Comparison of ENCODE assay signal across 10 cellular contexts in the genomic region with DNA sequence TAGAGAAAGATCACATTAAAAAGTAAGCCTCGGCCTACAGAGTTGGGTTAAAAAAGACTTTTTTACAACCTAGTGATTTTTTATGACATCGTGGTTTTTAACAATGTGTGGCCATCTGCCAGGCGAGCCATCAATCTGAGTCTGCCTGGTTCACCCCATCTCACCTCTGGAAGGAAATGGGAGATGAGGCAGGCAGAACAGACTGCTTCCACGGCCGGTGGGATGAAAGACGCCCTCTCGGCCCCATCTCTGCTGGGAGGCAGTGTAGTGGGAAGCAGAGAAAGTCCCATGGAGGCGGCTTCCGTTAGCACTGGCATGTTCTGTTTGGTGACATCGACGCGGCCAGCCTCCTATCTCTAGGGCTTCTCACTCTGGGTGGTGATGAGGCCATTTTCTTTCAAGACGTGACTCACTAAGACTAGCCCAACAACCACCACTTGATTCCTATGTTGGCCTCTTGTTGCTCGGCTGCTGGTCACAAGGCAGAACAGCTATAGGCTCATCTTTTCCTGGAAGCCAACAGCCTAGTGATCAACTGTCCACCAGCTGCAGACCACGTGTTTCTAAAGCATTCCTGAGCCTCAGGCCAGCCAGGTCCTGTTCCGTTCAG.
DNase-seq lines count a peak whose midpoint lies in the region; ATAC-seq and TF ChIP-seq lines count a peak whose summit lies in the region.
"Had no signal": no experiment of that assay in that cellular context is flagged by ENCODE, and none has a peak within 500 bp of the region (broad histone marks: within the 10 kb centered on the region; RNA-seq: fewer than 3 reads in every experiment).

No MANE protein-coding gene starts in this region.

- H3K4me3 ChIP-seq in lower lobe of right lung: no peak overlapping the region

- no peak overlapping the region for H3K4me3 Mint-ChIP-seq in central memory CD8-positive, alpha-beta T cell
- peak overlapping the region; percentile 39 for H3K4me3 Mint-ChIP-seq in type B pancreatic cell
- no peak overlapping the region for H3K4me3 Mint-ChIP-seq in activated CD4-positive, alpha-beta T cell treated with anti-CD3 and anti-CD28 coated beads, Interleukin-2, amount 10 ng/mL, durations not matched to agents 24 days and 14 days

- H3K9me3 ChIP-seq in lower lobe of right lung: no peaks in the 10 kb centered on the region

- H3K27ac ChIP-seq in lower lobe of right lung: peak overlapping the region; percentile 34
- H3K27ac ChIP-seq: 22Rv1 had no signal

- no peak for ATAC-seq in central memory CD8-positive, alpha-beta T cell (replicated peaks; ENCODE audit: extremely low read depth, poor library complexity, severe bottlenecking)
- ATAC-seq in lower lobe of right lung (peak in 1 of 2 donors; percentile 44), GM18873 (IDR thresholded peaks at IDR 0.05; ENCODE audit: low FRiP score, unreplicated experiment) (no peak), GM18858 (IDR thresholded peaks at IDR 0.05; ENCODE audit: unreplicated experiment) (no peak)

- intact Hi-C loops in lower lobe of right lung (cut with DNase I): no loop called here
- intact Hi-C loops in activated CD4-positive, alpha-beta T cell treated with anti-CD3 and anti-CD28 coated beads, Interleukin-2, amount 10 ng/mL, durations not matched to agents 24 days and 14 days (cut with micrococcal nuclease): no loop called here

- no peaks in the 10 kb centered on the region for H3K9me3 Mint-ChIP-seq in central memory CD8-positive, alpha-beta T cell
- H3K9me3 Mint-ChIP-seq in type B pancreatic cell: no peaks in the 10 kb centered on the region
- H3K9me3 Mint-ChIP-seq in activated CD4-positive, alpha-beta T cell treated with anti-CD3 and anti-CD28 coated beads, Interleukin-2, amount 10 ng/mL, durations not matched to agents 24 days and 14 days: no peaks in the 10 kb centered on the region

- H3K27me3 ChIP-seq in lower lobe of right lung (ENCODE audit: low read depth): no peaks in the 10 kb centered on the region

- TF ChIP-seq CTCF in lower lobe of right lung (IDR thresholded peaks at IDR 0.05) (no peak), type B pancreatic cell (conservative IDR thresholded peaks at IDR 0.05) (no peak)

- no peaks in the 10 kb centered on the region for H3K36me3 Mint-ChIP-seq in central memory CD8-positive, alpha-beta T cell (ENCODE audit: insufficient read depth)
- peaks cover 5% of the 10 kb centered on the region for H3K36me3 Mint-ChIP-seq in type B pancreatic cell
- H3K36me3 Mint-ChIP-seq in activated CD4-positive, alpha-beta T cell treated with anti-CD3 and anti-CD28 coated beads, Interleukin-2, amount 10 ng/mL, durations not matched to agents 24 days and 14 days (ENCODE audit: low read depth): no peaks in the 10 kb centered on the region

- peaks cover 10% of the 10 kb centered on the region for H3K4me1 Mint-ChIP-seq in central memory CD8-positive, alpha-beta T cell
- peaks cover 75% of the 10 kb centered on the region for H3K4me1 Mint-ChIP-seq in type B pancreatic cell (ENCODE audit: unreplicated experiment)
- no peaks in the 10 kb centered on the region for H3K4me1 Mint-ChIP-seq in activated CD4-positive, alpha-beta T cell treated with anti-CD3 and anti-CD28 coated beads, Interleukin-2, amount 10 ng/mL, durations not matched to agents 24 days and 14 days

- H3K27ac Mint-ChIP-seq in central memory CD8-positive, alpha-beta T cell (ENCODE audit: low read depth): peak overlapping the region; percentile 22
- peak overlapping the region; percentile 80 for H3K27ac Mint-ChIP-seq in type B pancreatic cell
- no peak overlapping the region for H3K27ac Mint-ChIP-seq in activated CD4-positive, alpha-beta T cell treated with anti-CD3 and anti-CD28 coated beads, Interleukin-2, amount 10 ng/mL, durations not matched to agents 24 days and 14 days

- no peaks in the 10 kb centered on the region for H3K27me3 Mint-ChIP-seq in central memory CD8-positive, alpha-beta T cell
- H3K27me3 Mint-ChIP-seq in type B pancreatic cell: no peaks in the 10 kb centered on the region
- H3K27me3 Mint-ChIP-seq in activated CD4-positive, alpha-beta T cell treated with anti-CD3 and anti-CD28 coated beads, Interleukin-2, amount 10 ng/mL, durations not matched to agents 24 days and 14 days: peaks cover 2% of the 10 kb centered on the region

- peak; percentile 58 for DNase-seq in DMS 273 (lab: John Stamatoyannopoulos, UW; ENCODE audit: unreplicated experiment)
- no peak for DNase-seq in DMS 273 treated with DMSO at 0.1 percent for 48 hours (lab: John Stamatoyannopoulos, UW)
- DNase-seq in central memory CD8-positive, alpha-beta T cell (ENCODE audit: low spot score in 2 of 2): no peak
- no peak for DNase-seq in lower lobe of right lung
- DNase-seq in type B pancreatic cell (ENCODE audit: extremely low spot score, unreplicated experiment): no peak
- no peak for DNase-seq in activated CD4-positive, alpha-beta T cell treated with anti-CD3 and anti-CD28 coated beads, Interleukin-2, amount 10 ng/mL, durations not matched to agents 24 days and 14 days
- DNase-seq: MV-4-11 had no signal

- H3K4me1 ChIP-seq in lower lobe of right lung: peaks cover 44% of the 10 kb centered on the region

- H3K36me3 ChIP-seq in lower lobe of right lung: peaks cover 12% of the 10 kb centered on the region
